ENCODE assay signal across 26 cellular contexts in genomic region chr6:25682324-25682723, GRCh38. TPM values are rescaled to one million over a fixed set of nuclear protein-coding genes. Genes with fewer than 3 reads are reported as not detected.
"Had no signal": no experiment of that assay in that cellular context is flagged by ENCODE, and none has a peak within 500 bp of the region (broad histone marks: within the 10 kb centered on the region; RNA-seq: fewer than 3 reads in every experiment).

No MANE protein-coding gene starts in this region.

- DNase-seq: activated CD4-positive, alpha-beta memory T cell treated with anti-CD3 and anti-CD28 coated beads, Interleukin-2, amount 10 ng/mL, durations not matched to agents 7 days and 5 days; activated CD4-positive, alpha-beta T cell treated with anti-CD3 and anti-CD28 coated beads, Interleukin-2, amount 50 U/mL, for 1 hour; activated CD4-positive, CD25-positive, alpha-beta regulatory T cell; activated gamma-delta T cell; activated naive CD4-positive, alpha-beta T cell treated with anti-CD3 and anti-CD28 coated beads for 36 hours; activated T-cell treated with anti-CD3 and anti-CD28 coated beads for 4 hours; activated T-cell treated with anti-CD3 and anti-CD28 coated beads, Interleukin-2, amount 50 U/mL, for 48 hours; brain microvascular endothelial cell; NCI-H1092; NCI-H1930; NCI-H2171; NCI-H2227 treated with DMSO at 0.1 percent for 48 hours; NCI-H446 treated with DMSO at 0.1 percent for 48 hours; NCI-H526; NCI-H774; SIG-M5; T-cell; T-helper 2 cell; T1000 had no signal

- H3K27ac ChIP-seq: brain microvascular endothelial cell, cardiac muscle cell, KMS-11, VCaP had no signal

- H3K4me3 ChIP-seq: cardiac muscle cell had no signal

- H3K36me3 ChIP-seq: brain microvascular endothelial cell, cardiac muscle cell had no signal

- H3K27me3 ChIP-seq: brain microvascular endothelial cell, cardiac muscle cell had no signal

- ATAC-seq: activated T-helper 17 cell treated with anti-CD3 and anti-CD28 coated beads, Interleukin-2, amount 50 U/mL, for 72 hours; T-cell had no signal

RNA-seq across cellular contexts. Expression of gene SCGN, which starts 30.3 kb away (rescaled TPM):
- total RNA-seq: activated CD4-positive, alpha-beta memory T cell treated with anti-CD3 and anti-CD28 coated beads, Interleukin-2, amount 10 ng/mL, durations not matched to agents 7 days and 5 days; activated CD8-positive, alpha-beta memory T cell treated with anti-CD3 and anti-CD28 coated beads for 36 hours; activated naive CD4-positive, alpha-beta T cell treated with anti-CD3 and anti-CD28 coated beads for 36 hours; activated T-helper 17 cell treated with anti-CD3 and anti-CD28 coated beads, Interleukin-2, amount 50 U/mL, for 72 hours; cardiac muscle cell; MCF 10A; RPMI7951; T-cell had no signal
- polyA plus RNA-seq: cardiac muscle cell had no signal
